ENCODE assay signal across 8 cellular contexts in the genomic region with DNA sequence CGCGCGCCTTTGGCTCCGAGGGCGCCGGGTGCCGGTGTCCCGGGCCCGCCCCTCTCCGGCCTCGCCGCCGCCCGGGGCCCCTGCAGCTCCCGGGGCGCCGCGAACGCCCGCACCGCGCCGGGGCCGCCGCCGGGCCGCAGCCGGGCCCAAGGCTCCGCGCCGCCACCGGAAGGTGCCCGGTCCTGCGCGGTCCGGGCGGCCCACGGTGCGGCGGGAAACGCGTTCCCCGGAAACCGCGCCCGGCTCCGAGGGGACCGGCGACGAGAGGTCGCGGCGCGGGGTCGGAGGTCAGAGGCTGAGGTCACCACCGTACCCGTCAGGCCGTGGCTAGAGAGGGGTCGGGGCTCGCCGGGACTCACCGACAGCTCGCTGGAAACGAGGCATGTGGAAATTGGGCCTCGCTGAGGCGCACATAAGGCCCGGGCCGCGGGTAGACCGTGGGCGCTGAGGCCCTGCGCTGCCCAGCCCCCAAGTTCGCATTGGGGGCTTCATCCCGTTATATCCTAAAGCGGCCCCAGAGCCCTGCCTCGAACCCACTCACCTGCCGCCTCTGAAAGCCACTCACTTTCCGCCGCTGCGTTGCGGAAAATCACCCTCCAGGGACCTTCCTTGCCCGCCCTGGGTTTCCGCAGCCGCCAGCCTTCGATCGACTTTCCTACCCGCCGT. TPM values are rescaled to one million over a fixed set of nuclear protein-coding genes. Genes with fewer than 3 reads are reported as not detected.
DNase-seq lines count a peak whose midpoint lies in the region; ATAC-seq and TF ChIP-seq lines count a peak whose summit lies in the region.

A gene (minus strand): TSS at position 167 of the 666 bp plus-strand sequence. CDS start 745 bp downstream, outside the sequence.

- peak within 1 kb of the TSS; percentile 38 for H3K14ac ChIP-seq in neuronal stem cell (ENCODE audit: low read length)

- peaks cover 10% of the 10 kb centered on the region for H3K79me1 ChIP-seq in neuronal stem cell (ENCODE audit: low read depth, low read length)

- no peak for TF ChIP-seq CTCF in foreskin keratinocyte (conservative IDR thresholded peaks at IDR 0.05)

- H2BK15ac ChIP-seq in neuronal stem cell (ENCODE audit: low read length): peak within 1 kb of the TSS; percentile 89

- peak within 1 kb of the TSS; percentile 94 for H3K18ac ChIP-seq in neuronal stem cell (ENCODE audit: low read length)

- H3K23ac ChIP-seq in neuronal stem cell (ENCODE audit: low read depth, low read length, poor library complexity): peak within 1 kb of the TSS; percentile 80

- H2BK12ac ChIP-seq in neuronal stem cell (ENCODE audit: low read length): peak within 1 kb of the TSS; percentile 10

- H4K91ac ChIP-seq in neuronal stem cell (ENCODE audit: low read depth, low read length, poor library complexity): no peak within 1 kb of the TSS

- no peak within 1 kb of the TSS for H2BK5ac ChIP-seq in neuronal stem cell (ENCODE audit: low read length)

- H3K4ac ChIP-seq in neuronal stem cell (ENCODE audit: low read length): peak within 1 kb of the TSS; percentile 76

- peak within 1 kb of the TSS; percentile 81 for H2BK120ac ChIP-seq in neuronal stem cell (ENCODE audit: low read depth, low read length)

- H3K9me3 ChIP-seq in neuronal stem cell (replicated peaks in 1 of 2; ENCODE audit: control insufficient read depth in 2 of 2, insufficient read depth in 1 of 2, low read depth in 1 of 2, low read length in 2 of 2): no peaks in the 10 kb centered on the region
- H3K9me3 ChIP-seq in subcutaneous abdominal adipose tissue (ENCODE audit: control insufficient read depth in 5 of 5, low read length in 5 of 5): no peaks in the 10 kb centered on the region

- H3K36me3 ChIP-seq in neuronal stem cell (replicated peaks in 1 of 2; ENCODE audit: control insufficient read depth in 2 of 2, insufficient read depth in 2 of 2, low read length in 2 of 2) (peaks cover 26 to 32% of the 10 kb centered on the region in 2 donors), subcutaneous abdominal adipose tissue (ENCODE audit: control insufficient read depth in 5 of 5, insufficient read depth in 5 of 5, low read length in 5 of 5) (peaks cover 0 to 33% (median 28%) of the 10 kb centered on the region in 5 donors)

- peak; percentile 78 for ATAC-seq in HG02885 (IDR thresholded peaks at IDR 0.05; ENCODE audit: poor library complexity, unreplicated experiment)
- peak; percentile 28 for ATAC-seq in foreskin keratinocyte

- peak; percentile 16 for DNase-seq in NCI-H1105 treated with DMSO at 0.1 percent for 48 hours (lab: John Stamatoyannopoulos, UW)
- no peak for DNase-seq in NCI-H1105 (lab: John Stamatoyannopoulos, UW)
- peak; percentile 67 for DNase-seq in RKO (ENCODE audit: low spot score)
- DNase-seq in activated gamma-delta T cell (lab: John Stamatoyannopoulos, UW): peak; percentile 54
- DNase-seq in foreskin keratinocyte: no peak
- DNase-seq in neuronal stem cell (ENCODE audit: low spot score): peak; percentile 56

- H3K4me2 ChIP-seq in neuronal stem cell (ENCODE audit: insufficient read depth, low read length, poor library complexity, severe bottlenecking): peak within 1 kb of the TSS; percentile 97

- no CpG with 5 or more reads among the region's 88 CpGs for WGBS in neuronal stem cell (ENCODE audit: extremely low coverage in 2 of 2, insufficient read length in 2 of 2, insufficient replicate concordance in 1 of 2), 2 donors

- H4K8ac ChIP-seq in neuronal stem cell (ENCODE audit: low read depth, low read length): peak within 1 kb of the TSS; percentile 92

- H3K4me1 ChIP-seq in foreskin keratinocyte: no peaks in the 10 kb centered on the region
- H3K4me1 ChIP-seq in neuronal stem cell (ENCODE audit: control insufficient read depth in 2 of 2, insufficient read depth in 1 of 2, low read depth in 1 of 2, low read length in 2 of 2): peaks cover 7 to 8% of the 10 kb centered on the region in 2 donors
- H3K4me1 ChIP-seq in subcutaneous abdominal adipose tissue (ENCODE audit: control insufficient read depth in 5 of 5, insufficient read depth in 5 of 5, low read length in 5 of 5): peaks cover 0 to 32% (median 30%) of the 10 kb centered on the region in 5 donors

- H3K4me3 ChIP-seq in neuronal stem cell (ENCODE audit: low read length in 2 of 2) (peak within 1 kb of the TSS; percentile 64 to 98), subcutaneous abdominal adipose tissue (ENCODE audit: low read depth in 1 of 5, low read length in 5 of 5) (peak within 1 kb of the TSS; percentile 56 to 84 (median 79))

- H2AFZ ChIP-seq in neuronal stem cell (ENCODE audit: low read length): peak within 1 kb of the TSS; percentile 96

- peak within 1 kb of the TSS; percentile 90 for H3K9ac ChIP-seq in neuronal stem cell (ENCODE audit: low read depth, low read length, poor library complexity)
- peak within 1 kb of the TSS; percentile 56 to 99 (median 94) for H3K9ac ChIP-seq in subcutaneous abdominal adipose tissue (ENCODE audit: low read length in 5 of 5)

- H2AK5ac ChIP-seq in neuronal stem cell (ENCODE audit: low read depth, low read length): peak within 1 kb of the TSS; percentile 97

- H3K27me3 ChIP-seq in foreskin keratinocyte: no peaks in the 10 kb centered on the region
- H3K27me3 ChIP-seq in neuronal stem cell (ENCODE audit: control insufficient read depth in 3 of 3, insufficient read depth in 3 of 3, low read depth in 1 of 3, low read length in 3 of 3): no peaks in the 10 kb centered on the region
- no peaks in the 10 kb centered on the region for H3K27me3 ChIP-seq in subcutaneous abdominal adipose tissue (ENCODE audit: control insufficient read depth in 5 of 5, insufficient read depth in 4 of 5, low read length in 5 of 5)

- H3K27ac ChIP-seq in foreskin keratinocyte (no peak within 1 kb of the TSS), neuronal stem cell (replicated peaks; ENCODE audit: low read length) (no peak within 1 kb of the TSS), subcutaneous abdominal adipose tissue (ENCODE audit: low read depth, low read length) (peak within 1 kb of the TSS; percentile 54)

RNA-seq across cellular contexts. Expression of the gene that starts here (rescaled TPM):
- 77.9 and 88.0 TPM in 2 replicates for total RNA-seq in foreskin keratinocyte
- 118 and 136 TPM in 2 replicates for polyA plus RNA-seq in foreskin keratinocyte
- 33.5 TPM for polyA plus RNA-seq in neuronal stem cell (2013, experiment 1 of 2)
- polyA plus RNA-seq in neuronal stem cell (2013, experiment 2 of 2): 31.8 TPM

Comparison
In these comparisons a context has a peak if more than half of its experiments do, and no peak if none do; other contexts are left out.
1. DNase-seq: peak in NCI-H1105 treated with DMSO at 0.1 percent for 48 hours (single experiment), RKO (single experiment), activated gamma-delta T cell (single experiment) and neuronal stem cell (single experiment); none in NCI-H1105 (single experiment) and foreskin keratinocyte (0 of 2).